In genomic region chr12:92928962-92929915, GRCh38 we compare ENCODE assay signal across 1 cellular context.
TF ChIP-seq lines count a peak whose summit lies in the region.

Gene EEA1 (minus strand): TSS chr12:92929295. CDS start chr12:92929066, 229 bp downstream.

TF ChIP-seq in HepG2, 621 proteins besides CTCF, POLR2A, EP300 and RAD21 (continued from another document and continues in another):
- TF ChIP-seq ZNF318 (CRISPR knock-in tag; IDR thresholded peaks at IDR 0.05) = peak; percentile 86
- peak; percentile 92 for TF ChIP-seq GMEB1 (CRISPR knock-in tag; IDR thresholded peaks at IDR 0.05; ENCODE audit: borderline replicate concordance)
- TF ChIP-seq ZNF333 (CRISPR knock-in tag; IDR thresholded peaks at IDR 0.05; ENCODE audit: borderline replicate concordance) = peak; percentile 66; the same call in 1 of the 2 replicates
- peak; percentile 92 for TF ChIP-seq PATZ1 (CRISPR knock-in tag; IDR thresholded peaks at IDR 0.05)
- no peak for TF ChIP-seq NCOR1 (IDR thresholded peaks at IDR 0.05; ENCODE audit: borderline replicate concordance, low read length)
- TF ChIP-seq HNRNPUL1 (IDR thresholded peaks at IDR 0.05; ENCODE audit: low read depth, low read length) = no peak
- TF ChIP-seq ZNF317 (CRISPR knock-in tag; IDR thresholded peaks at IDR 0.05) = peak; percentile 72
- TF ChIP-seq RCOR2 (CRISPR knock-in tag; IDR thresholded peaks at IDR 0.05) = no peak; the same call in 1 of the 2 replicates
- peak; percentile 94 for TF ChIP-seq GABPB1 (CRISPR knock-in tag; IDR thresholded peaks at IDR 0.05)
- TF ChIP-seq BRCA1 (CRISPR knock-in tag; IDR thresholded peaks at IDR 0.05) = peak; percentile 63; the same call in 1 of the 2 replicates
- no peak for TF ChIP-seq ZNF24 (IDR thresholded peaks at IDR 0.05)
- TF ChIP-seq MTF1 (CRISPR knock-in tag; IDR thresholded peaks at IDR 0.05) = 0 out of 2 replicates have a peak, but pooled peaks have one; percentile 38
- TF ChIP-seq ZNF619 (CRISPR knock-in tag; IDR thresholded peaks at IDR 0.05) = peak; percentile 84; the same call in 1 of the 2 replicates
- TF ChIP-seq, protein P1, sequence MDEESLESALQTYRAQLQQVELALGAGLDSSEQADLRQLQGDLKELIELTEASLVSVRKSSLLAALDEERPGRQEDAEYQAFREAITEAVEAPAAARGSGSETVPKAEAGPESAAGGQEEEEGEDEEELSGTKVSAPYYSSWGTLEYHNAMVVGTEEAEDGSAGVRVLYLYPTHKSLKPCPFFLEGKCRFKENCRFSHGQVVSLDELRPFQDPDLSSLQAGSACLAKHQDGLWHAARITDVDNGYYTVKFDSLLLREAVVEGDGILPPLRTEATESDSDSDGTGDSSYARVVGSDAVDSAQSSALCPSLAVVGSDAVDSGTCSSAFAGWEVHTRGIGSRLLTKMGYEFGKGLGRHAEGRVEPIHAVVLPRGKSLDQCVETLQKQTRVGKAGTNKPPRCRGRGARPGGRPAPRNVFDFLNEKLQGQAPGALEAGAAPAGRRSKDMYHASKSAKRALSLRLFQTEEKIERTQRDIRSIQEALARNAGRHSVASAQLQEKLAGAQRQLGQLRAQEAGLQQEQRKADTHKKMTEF (CRISPR knock-in tag; IDR thresholded peaks at IDR 0.05) = peak; percentile 94
- TF ChIP-seq ZNF703 (CRISPR knock-in tag; IDR thresholded peaks at IDR 0.05; ENCODE audit: borderline replicate concordance) = peak; percentile 65; the same call in 1 of the 2 replicates
- TF ChIP-seq NR2C2 (CRISPR knock-in tag; IDR thresholded peaks at IDR 0.05; ENCODE audit: borderline replicate concordance) = peak; percentile 61
- 0 out of 2 replicates have a peak, but pooled peaks have one; percentile 69 for TF ChIP-seq ZNF550 (CRISPR knock-in tag; IDR thresholded peaks at IDR 0.05; ENCODE audit: borderline replicate concordance)
- TF ChIP-seq TAF15 (IDR thresholded peaks at IDR 0.05; ENCODE audit: low read depth, low read length, poor library complexity, severe bottlenecking) = no peak
- TF ChIP-seq ZNF687 (CRISPR knock-in tag; IDR thresholded peaks at IDR 0.05) = peak; percentile 99
- TF ChIP-seq ZSCAN29 (CRISPR knock-in tag; conservative IDR thresholded peaks at IDR 0.05) = 0 out of 2 replicates have a peak, but pooled peaks have one; percentile 23
- TF ChIP-seq GRHL1 (CRISPR knock-in tag; conservative IDR thresholded peaks at IDR 0.05) = no peak
- TF ChIP-seq NKX3-1 (CRISPR knock-in tag; IDR thresholded peaks at IDR 0.05) = peak; percentile 75
- no peak for TF ChIP-seq RARG (CRISPR knock-in tag; IDR thresholded peaks at IDR 0.05; ENCODE audit: low read depth)
- no peak for TF ChIP-seq RFXANK (CRISPR knock-in tag; IDR thresholded peaks at IDR 0.05)
- no peak for TF ChIP-seq JUNB (CRISPR knock-in tag; IDR thresholded peaks at IDR 0.05; ENCODE audit: borderline replicate concordance)
- no peak for TF ChIP-seq NFKBIZ (CRISPR knock-in tag; IDR thresholded peaks at IDR 0.05)
- TF ChIP-seq ZNF740 (CRISPR knock-in tag; IDR thresholded peaks at IDR 0.05) = peak; percentile 70
- no peak for TF ChIP-seq ZNF597 (CRISPR knock-in tag; IDR thresholded peaks at IDR 0.05)
